ENCODE assay signal across 8 cellular contexts in the genomic region with DNA sequence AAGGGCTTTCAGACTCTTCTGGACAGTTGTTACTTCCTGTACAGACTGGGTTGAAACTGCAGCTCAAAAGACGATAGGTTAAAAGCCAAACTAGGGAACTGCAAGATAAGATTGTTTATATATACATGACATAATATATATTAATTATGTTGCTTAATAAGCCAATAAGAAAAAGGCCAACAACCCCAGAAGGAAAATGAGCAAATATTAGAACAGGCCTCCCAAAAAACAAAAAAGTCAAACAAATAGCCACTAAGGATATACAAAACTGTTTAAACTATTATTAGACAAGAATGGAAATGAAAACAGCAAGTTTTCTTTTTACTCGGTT. TPM values are rescaled to one million over a fixed set of nuclear protein-coding genes. Genes with fewer than 3 reads are reported as not detected.
DNase-seq lines count a peak whose midpoint lies in the region; TF ChIP-seq lines count a peak whose summit lies in the region.

No MANE protein-coding gene starts in this region.

- peaks cover 21% of the 10 kb centered on the region for H3K4me1 Mint-ChIP-seq in dendritic cell treated with granulocyte-macrophage colony-stimulating factor and Interleukin-4, amounts not matched to agents 40 ng/mL and 50 ng/mL, for 4 days (ENCODE audit: low read depth)

- no peak overlapping the region for H2AFZ ChIP-seq in neural cell (ENCODE audit: low read depth, low read length)

- TF ChIP-seq CTCF in BJ (IDR thresholded peaks at IDR 0.05; ENCODE audit: insufficient read depth, low read depth, low read length) (no peak), LNCaP clone FGC (IDR thresholded peaks at IDR 0.05; ENCODE audit: control insufficient read depth, extremely low read depth, insufficient read depth) (no peak), neural cell (IDR thresholded peaks at IDR 0.05; ENCODE audit: poor library complexity, severe bottlenecking) (no peak)

- no peaks in the 10 kb centered on the region for H3K9me3 ChIP-seq in neural cell (ENCODE audit: low read length)

- TF ChIP-seq EP300 in neural cell (conservative IDR thresholded peaks at IDR 0.05; ENCODE audit: poor library complexity, severe bottlenecking) = no peak

- no peaks in the 10 kb centered on the region for H3K9me3 Mint-ChIP-seq in dendritic cell treated with granulocyte-macrophage colony-stimulating factor and Interleukin-4, amounts not matched to agents 40 ng/mL and 50 ng/mL, for 4 days

- no peak for DNase-seq in BJ (ENCODE audit: low read depth)
- peak; percentile 96 for DNase-seq in LNCaP clone FGC (ENCODE audit: low read depth)
- DNase-seq in stimulated activated naive CD4-positive, alpha-beta T cell (lab: John Stamatoyannopoulos, UW) = no peak
- no peak for DNase-seq in NCI-H1694 treated with DMSO at 0.1 percent for 48 hours (lab: John Stamatoyannopoulos, UW)
- DNase-seq in stimulated activated CD4-positive, alpha-beta T cell treated with anti-CD3 and anti-CD28 coated beads, Interleukin-4, amount 100 ng/mL, for 4 hours = no peak
- no peak for DNase-seq in GDM1 (lab: John Stamatoyannopoulos, UW)

- H4K20me1 ChIP-seq in neural cell (ENCODE audit: insufficient read depth) = no peaks in the 10 kb centered on the region

- H3K36me3 Mint-ChIP-seq in dendritic cell treated with granulocyte-macrophage colony-stimulating factor and Interleukin-4, amounts not matched to agents 40 ng/mL and 50 ng/mL, for 4 days (ENCODE audit: low read depth) = peaks cover 35% of the 10 kb centered on the region

- POLR2A ChIA-PET in BJ (lab: Charles Lee) = interaction anchor here (0.6 kb wide), 1 partner anchor 736 kb away, joined by 4 read pairs; no protein-coding TSS in a partner anchor

- H3K4me3 Mint-ChIP-seq in dendritic cell treated with granulocyte-macrophage colony-stimulating factor and Interleukin-4, amounts not matched to agents 40 ng/mL and 50 ng/mL, for 4 days = peak overlapping the region; percentile 87

- H3K27ac Mint-ChIP-seq in dendritic cell treated with granulocyte-macrophage colony-stimulating factor and Interleukin-4, amounts not matched to agents 40 ng/mL and 50 ng/mL, for 4 days = peak overlapping the region; percentile 90

- peak overlapping the region; percentile 87 for H3K9ac ChIP-seq in neural cell (ENCODE audit: low read length)

- CTCF ChIA-PET in BJ (lab: Yijun Ruan, JAX) = no interaction called here

- 0 out of 2 replicates have a peak, but pooled peaks cover 1% of the 10 kb centered on the region for H3K27me3 ChIP-seq in BJ (ENCODE audit: control insufficient read depth, insufficient read depth, low read length)
- H3K27me3 ChIP-seq in neural cell (ENCODE audit: insufficient read depth, low read depth, low read length) = no peaks in the 10 kb centered on the region

- H3K4me3 ChIP-seq in BJ (ENCODE audit: low read depth, low read length) (peak overlapping the region; percentile 77), LNCaP clone FGC (ENCODE audit: low read depth, low read length) (peak overlapping the region; percentile 34), neural cell (ENCODE audit: low read length) (peak overlapping the region; percentile 92)

- H3K9me2 ChIP-seq in neural cell (ENCODE audit: insufficient read depth, low read length) = no peaks in the 10 kb centered on the region

- intact Hi-C loops in dendritic cell treated with granulocyte-macrophage colony-stimulating factor and Interleukin-4, amounts not matched to agents 40 ng/mL and 50 ng/mL, for 4 days (cut with micrococcal nuclease) = loop anchor here (5.0 to 10.0 kb wide), 2 partner anchors 37 to 175 kb away; a partner anchor contains a TSS

- no peaks in the 10 kb centered on the region for H3F3A ChIP-seq in neural cell (ENCODE audit: insufficient read depth, low read length, poor library complexity, severe bottlenecking)

- TF ChIP-seq RAD21 in neural cell (conservative IDR thresholded peaks at IDR 0.05) = no peak

- no peaks in the 10 kb centered on the region for H3K36me3 ChIP-seq in BJ (ENCODE audit: control insufficient read depth, insufficient read depth, low read length)
- peaks cover 6% of the 10 kb centered on the region for H3K36me3 ChIP-seq in neural cell (ENCODE audit: insufficient read depth, low read length)

- peaks cover 17% of the 10 kb centered on the region for H3K79me2 ChIP-seq in neural cell (replicated peaks; ENCODE audit: insufficient read depth, low read length)

- H3K4me2 ChIP-seq in neural cell (ENCODE audit: low read length) = peak overlapping the region; percentile 41

- peaks cover 17% of the 10 kb centered on the region for H3K27me3 Mint-ChIP-seq in dendritic cell treated with granulocyte-macrophage colony-stimulating factor and Interleukin-4, amounts not matched to agents 40 ng/mL and 50 ng/mL, for 4 days

- peak overlapping the region; percentile 84 for H3K27ac ChIP-seq in neural cell (ENCODE audit: low read length)

TF ChIP-seq in neural cell, 6 proteins besides CTCF, POLR2A, EP300 and RAD21:
- TF ChIP-seq POLR2AphosphoS5 (IDR thresholded peaks at IDR 0.05) = no peak

RNA-seq across cellular contexts. Expression of a gene that starts 0.5 kb away (rescaled TPM):
- polyA plus RNA-seq in BJ (2011; rRNA removed) (10.2 and 19.6 TPM in 2 replicates), neural cell (46.9 and 48.1 TPM in 2 replicates)
- 8.7 and 9.5 TPM in 2 replicates for polyA minus RNA-seq in BJ (2011; rRNA and poly(A)+ RNA removed)
- polyA minus RNA-seq in neural cell = 67.9 and 76.3 TPM in 2 replicates

RNA-seq across cellular contexts. Expression of a gene that starts 59.2 kb away (rescaled TPM):
- polyA plus RNA-seq in BJ (2011; rRNA removed) = 0.47 and 0.65 TPM in 2 replicates
- polyA minus RNA-seq in BJ (2011; rRNA and poly(A)+ RNA removed) = 0.71 and 1.2 TPM in 2 replicates
- 0.54 and 2.2 TPM in 2 replicates for polyA plus RNA-seq in neural cell
- 7.3 and 17.4 TPM in 2 replicates for polyA minus RNA-seq in neural cell

Comparison
In these comparisons a context has a peak if more than half of its experiments do, and no peak if none do; other contexts are left out.
1. H3K4me3 ChIP-seq: peak in every context shown above with its lines; median percentile 92 in neural cell; 77 in BJ; 34 in LNCaP clone FGC.